27 cellular contexts compared by ENCODE assay signal in genomic region chr3:59334585-59334984, GRCh38.
DNase-seq lines count a peak whose midpoint lies in the region; ATAC-seq and TF ChIP-seq lines count a peak whose summit lies in the region.
"Had no signal": no experiment of that assay in that cellular context is flagged by ENCODE, and none has a peak within 500 bp of the region (broad histone marks: within the 10 kb centered on the region; RNA-seq: fewer than 3 reads in every experiment).

No MANE protein-coding gene starts in this region.

- no peak for ATAC-seq in HG02798 (IDR thresholded peaks at IDR 0.05; ENCODE audit: poor library complexity, unreplicated experiment)
- ATAC-seq: PC-3; stimulated activated naive CD8-positive, alpha-beta T cell treated with anti-CD3 and anti-CD28 coated beads, Interleukin-15, amount 100 ng/mL, for 72 hours had no signal

- no peaks in the 10 kb centered on the region for H3K79me2 ChIP-seq in hepatocyte
- H3K79me2 ChIP-seq in osteoblast (ENCODE audit: insufficient read depth, low read length) = no peaks in the 10 kb centered on the region

- H2AFZ ChIP-seq in hepatocyte = no peak overlapping the region
- no peak overlapping the region for H2AFZ ChIP-seq in osteoblast (ENCODE audit: low read length)

- intact Hi-C loops in left ventricle myocardium inferior (cut with micrococcal nuclease) = no loop called here

- no peaks in the 10 kb centered on the region for H4K20me1 ChIP-seq in hepatocyte (ENCODE audit: insufficient read depth, poor library complexity, severe bottlenecking)
- no peaks in the 10 kb centered on the region for H4K20me1 ChIP-seq in osteoblast (ENCODE audit: insufficient read depth, low read length)

- H3K4me3 ChIP-seq in left ventricle myocardium inferior (no peak overlapping the region), right atrium auricular region (no peak overlapping the region), hepatocyte (no peak overlapping the region), osteoblast (ENCODE audit: insufficient read depth, low read length) (no peak overlapping the region)
- H3K4me3 ChIP-seq: tibial nerve had no signal

- TF ChIP-seq CTCF in left ventricle myocardium inferior (IDR thresholded peaks at IDR 0.05; ENCODE audit: borderline replicate concordance) (no peak), right atrium auricular region (IDR thresholded peaks at IDR 0.05) (no peak), hepatocyte (IDR thresholded peaks at IDR 0.05; ENCODE audit: poor library complexity) (no peak), osteoblast (IDR thresholded peaks at IDR 0.05; ENCODE audit: extremely low read depth, low read depth, low read length) (no peak)

- H3K9me3 ChIP-seq in left ventricle myocardium inferior (replicated peaks) = no peaks in the 10 kb centered on the region
- no peaks in the 10 kb centered on the region for H3K9me3 ChIP-seq in right atrium auricular region
- no peaks in the 10 kb centered on the region for H3K9me3 ChIP-seq in hepatocyte (ENCODE audit: low read depth)
- no peaks in the 10 kb centered on the region for H3K9me3 ChIP-seq in osteoblast (ENCODE audit: low read depth, low read length)
- H3K9me3 ChIP-seq: tibial nerve had no signal

- peaks cover 19% of the 10 kb centered on the region for H3K4me1 ChIP-seq in left ventricle myocardium inferior
- no peaks in the 10 kb centered on the region for H3K4me1 ChIP-seq in right atrium auricular region
- H3K4me1 ChIP-seq in hepatocyte (ENCODE audit: insufficient read depth) = no peaks in the 10 kb centered on the region
- H3K4me1 ChIP-seq in osteoblast (ENCODE audit: insufficient read depth, low read length) = no peaks in the 10 kb centered on the region

- no peaks in the 10 kb centered on the region for H3K9me2 ChIP-seq in hepatocyte (replicated peaks; ENCODE audit: insufficient read depth)

- H3K27me3 ChIP-seq in left ventricle myocardium inferior (ENCODE audit: low read depth) (no peaks in the 10 kb centered on the region), right atrium auricular region (no peaks in the 10 kb centered on the region), hepatocyte (no peaks in the 10 kb centered on the region), osteoblast (ENCODE audit: insufficient read depth, low read length) (no peaks in the 10 kb centered on the region)
- H3K27me3 ChIP-seq: tibial nerve had no signal

- no peak overlapping the region for H3K4me2 ChIP-seq in hepatocyte
- H3K4me2 ChIP-seq in osteoblast (ENCODE audit: insufficient read depth, low read length) = no peak overlapping the region

- WGBS in hepatocyte (ENCODE audit: low lambda C conversion rate, missing lambda C conversion rate) = 56% methylated on average over 2 of the region's 2 CpGs

- peak overlapping the region; percentile 67 for H3K27ac ChIP-seq in left ventricle myocardium inferior (replicated peaks)
- H3K27ac ChIP-seq in right atrium auricular region = no peak overlapping the region
- H3K27ac ChIP-seq in hepatocyte = peak overlapping the region; percentile 5
- H3K27ac ChIP-seq in osteoblast (ENCODE audit: low read depth, low read length) = no peak overlapping the region
- H3K27ac ChIP-seq: tibial nerve had no signal

- DNase-seq in left ventricle myocardium inferior (no peak), right atrium auricular region (ENCODE audit: low spot score) (no peak), amniotic epithelial cell (ENCODE audit: low read depth) (peak; percentile 71), hepatocyte (ENCODE audit: low spot score) (peak; percentile 30), osteoblast (ENCODE audit: insufficient read length, low spot score, missing footprints) (no peak), NCI-H69 (lab: John Stamatoyannopoulos, UW) (no peak), T-helper 2 cell (no peak)
- DNase-seq: activated CD4-positive, alpha-beta T cell treated with anti-CD3 and anti-CD28 coated beads for 1 hour; activated naive CD4-positive, alpha-beta T cell treated with anti-CD3 and anti-CD28 coated beads for 36 hours; activated T-cell treated with anti-CD3 and anti-CD28 coated beads, Interleukin-2, amount 50 U/mL, for 48 hours; aorta; CD4-positive, CD25-positive, alpha-beta regulatory T cell; KG1; kidney glomerular epithelial cell; mesendoderm; naive B cell; NCI-H1048; NCI-H187; NCI-H748 treated with DMSO at 0.1 percent for 48 hours; occipital lobe; PC-3; retina; SHP77; stimulated activated CD4-positive, alpha-beta T cell treated with anti-CD3 and anti-CD28 coated beads, Interleukin-12 subunit alpha, Interleukin-12 subunit beta, amount 100 ng/mL, for 4 hours; stimulated activated naive CD8-positive, alpha-beta T cell treated with anti-CD3 and anti-CD28 coated beads, Interleukin-15, amount 100 ng/mL, for 72 hours had no signal

- H3K36me3 ChIP-seq in left ventricle myocardium inferior = no peaks in the 10 kb centered on the region
- H3K36me3 ChIP-seq in right atrium auricular region = no peaks in the 10 kb centered on the region
- no peaks in the 10 kb centered on the region for H3K36me3 ChIP-seq in hepatocyte (replicated peaks; ENCODE audit: insufficient read depth, low read depth)
- no peaks in the 10 kb centered on the region for H3K36me3 ChIP-seq in osteoblast (ENCODE audit: insufficient read depth, low read length)
- H3K36me3 ChIP-seq: tibial nerve had no signal

Comparison
In these comparisons a context has a peak if more than half of its experiments do, and no peak if none do; other contexts are left out.
1. H3K27ac ChIP-seq: peak in left ventricle myocardium inferior (single experiment) and hepatocyte (single experiment); none in right atrium auricular region (0 of 2) and osteoblast (single experiment).
2. DNase-seq: peak in amniotic epithelial cell (single experiment) and hepatocyte (single experiment); none in left ventricle myocardium inferior (single experiment), right atrium auricular region (single experiment), osteoblast (single experiment), NCI-H69 (single experiment) and T-helper 2 cell (0 of 5).